In the genomic region with DNA sequence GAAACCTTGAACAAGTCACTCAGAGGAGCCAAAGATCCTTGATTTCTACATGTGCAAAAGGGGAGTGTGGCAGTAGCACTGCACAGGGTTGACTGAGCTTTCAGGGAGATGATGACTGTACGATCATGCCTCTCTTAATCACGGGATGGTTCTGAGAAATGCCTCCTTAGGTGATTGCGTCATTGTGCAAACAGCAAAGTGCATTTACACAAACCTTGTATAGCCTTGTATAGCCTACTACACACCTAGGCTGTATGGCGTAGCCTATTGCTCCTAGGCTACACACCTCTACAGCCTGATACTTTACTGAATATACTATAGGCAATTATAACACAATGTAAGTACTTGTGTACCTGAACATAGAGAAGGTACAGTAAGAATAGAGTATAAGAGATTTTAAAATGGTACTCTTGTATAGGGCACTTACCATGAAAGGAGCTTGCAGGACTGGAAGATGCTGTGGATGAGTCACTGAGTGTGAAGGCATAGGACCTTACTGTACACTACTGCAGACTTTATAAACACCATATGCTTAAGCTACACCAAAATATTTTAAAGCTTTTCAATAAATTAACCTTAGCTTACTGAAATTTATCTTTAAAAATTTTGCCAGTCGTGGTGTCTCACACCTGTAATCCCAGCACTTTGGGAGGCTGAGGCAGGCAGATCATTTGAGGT, we compare ENCODE assay signal across 8 cellular contexts. TPM values are rescaled to one million over a fixed set of nuclear protein-coding genes. Genes with fewer than 3 reads are reported as not detected.
A peak's percentile ranks its signal among the peaks of the same experiment; 100 is the strongest.
DNase-seq lines count a peak whose midpoint lies in the region; ATAC-seq, FAIRE-seq and TF ChIP-seq lines count a peak whose summit lies in the region.
"Not testable (repeated sequence)": the region's sequence is repeated elsewhere in the genome, so short reads cannot be mapped to it uniquely, and the experiment has no call there.

No MANE protein-coding gene starts in this region.

- H3K27me3 Mint-ChIP-seq in endodermal cell (ENCODE audit: insufficient read depth); nephron (ENCODE audit: low read depth): not testable (repeated sequence)

- not testable (repeated sequence) for TF ChIP-seq CTCF in A549 (IDR thresholded peaks at IDR 0.05); RWPE1 (conservative IDR thresholded peaks at IDR 0.05; ENCODE audit: low read depth); endodermal cell (conservative IDR thresholded peaks at IDR 0.05); nephron (IDR thresholded peaks at IDR 0.05; ENCODE audit: unreplicated experiment in 3 of 3)

- not testable (repeated sequence) for H3K27ac Mint-ChIP-seq in endodermal cell
- peak overlapping the region in 1 of 3 experiments; percentile 79 for H3K27ac Mint-ChIP-seq in nephron

- ATAC-seq in A549: not testable (repeated sequence)

- peaks cover 13% of the 10 kb centered on the region; the same call in 2 of the 3 replicates for H3K4me1 ChIP-seq in A549
- not testable (repeated sequence) for H3K4me1 ChIP-seq in endodermal cell (ENCODE audit: control insufficient read depth, insufficient read depth, low read length)

- H3K4me3 ChIP-seq in A549: peak overlapping the region; percentile 99; the same call in 2 of the 3 replicates
- not testable (repeated sequence) for H3K4me3 ChIP-seq in endodermal cell (ENCODE audit: low read length)

- H3K9me3 ChIP-seq in A549; endodermal cell (ENCODE audit: control insufficient read depth, low read length): not testable (repeated sequence)

- 43% methylated on average over 5 of the region's 5 CpGs for WGBS in A549 (ENCODE audit: missing lambda C conversion rate)
- 70 to 96% methylated on average over 1 to 3 of the region's 5 CpGs for WGBS in endodermal cell (ENCODE audit: insufficient coverage in 1 of 2, insufficient read length in 1 of 2), 2 experiments

- H3K27ac ChIP-seq in A549: peak overlapping the region; percentile 98 to 99
- peak overlapping the region; percentile 36; the same call in 1 of the 2 replicates for H3K27ac ChIP-seq in RWPE1
- H3K27ac ChIP-seq in endodermal cell (ENCODE audit: low read depth, low read length): not testable (repeated sequence)

- peak overlapping the region; percentile 78 for H3K4me2 ChIP-seq in A549

- H3K4me1 Mint-ChIP-seq in endodermal cell: not testable (repeated sequence)
- H3K4me1 Mint-ChIP-seq in nephron: peaks cover 11% of the 10 kb centered on the region

- not testable (repeated sequence) for TF ChIP-seq EP300 in A549 (IDR thresholded peaks at IDR 0.05)

- CTCF ChIA-PET in A549 (lab: Yijun Ruan, JAX): interaction anchor here (1.4 to 1.6 kb wide), 2 partner anchors 31 to 91 kb away, joined by 3 to 4 read pairs; partner anchors contain the start of gene CCDC117
- CTCF ChIA-PET in RWPE1 (lab: Yijun Ruan, JAX): interaction anchor here (0.6 kb wide), 1 partner anchor 177 kb away, joined by 3 read pairs; no protein-coding TSS in a partner anchor

- not testable (repeated sequence) for TF ChIP-seq POLR2A in A549 (IDR thresholded peaks at IDR 0.05; ENCODE audit: low read length)

- FAIRE-seq in A549 (lab: Jason Lieb, UNC): not testable (repeated sequence)

- not testable (repeated sequence) for H3K9ac ChIP-seq in endodermal cell (ENCODE audit: extremely low read depth, low read length, poor library complexity, severe bottlenecking)

- H3K4me3 Mint-ChIP-seq in endodermal cell (peak overlapping the region; percentile 78), nephron (peak overlapping the region; percentile 94)

- not testable (repeated sequence) for H3K9me3 Mint-ChIP-seq in endodermal cell, nephron

- POLR2A ChIA-PET in A549 (lab: Yijun Ruan, JAX): interaction anchor here (0.6 to 1.8 kb wide), 3 partner anchors 30 to 118 kb away, joined by 4 to 6 read pairs (median 4); no protein-coding TSS in a partner anchor
- POLR2A ChIA-PET in RWPE1 (lab: Yijun Ruan, JAX; ENCODE audit: low non-redundant PET): not testable (repeated sequence)

- DNase-seq in A549 (ENCODE audit: low read depth in 1 of 2, low spot score in 1 of 2) (peak in 1 of 2 experiments; percentile 63), EH (ENCODE audit: low read depth) (peak; percentile 24), M059J (ENCODE audit: low read depth) (peak; percentile 19), amniotic epithelial cell (ENCODE audit: low read depth) (peak; percentile 82), glomerular visceral epithelial cell (ENCODE audit: extremely low spot score) (peak; percentile 42)
- DNase-seq in RWPE1 (ENCODE audit: low spot score); endodermal cell: not testable (repeated sequence)

- H3K27me3 ChIP-seq in endodermal cell (ENCODE audit: control insufficient read depth, insufficient read depth, low read length, poor library complexity, severe bottlenecking): not testable (repeated sequence)

- H3K36me3 ChIP-seq in endodermal cell (ENCODE audit: control insufficient read depth, insufficient read depth, low read length): not testable (repeated sequence)

- H3K36me3 Mint-ChIP-seq in endodermal cell (ENCODE audit: low read depth); nephron (ENCODE audit: low read depth): not testable (repeated sequence)

- not testable (repeated sequence) for TF ChIP-seq RAD21 in A549 (conservative IDR thresholded peaks at IDR 0.05 in 1 of 2, IDR thresholded peaks at IDR 0.05 in 1 of 2)

TF ChIP-seq in A549, 52 proteins besides CTCF, POLR2A, EP300 and RAD21:
- TF ChIP-seq CEBPB (IDR thresholded peaks at IDR 0.05): peak; percentile 55 to 62; a peak in 3 of 4 replicates
- not testable (repeated sequence) for TF ChIP-seq FOSL2 (IDR thresholded peaks at IDR 0.05)
- peak; percentile 64 for TF ChIP-seq FOSL2 (CRISPR knock-in tag; IDR thresholded peaks at IDR 0.05)

RNA-seq across cellular contexts. Expression of gene TTC28, which starts 1.3 kb away (rescaled TPM):
- polyA plus RNA-seq in A549 (2011; rRNA removed) (3.8 and 5.9 TPM in 2 replicates), A549 (2017; fragmentation: RNase III; extraction: RNeasy Plus Mini Kit Qiagen cat#74134 plus additional on column Dnase treatment) (2.6 to 3.0 TPM (median 2.6 TPM) in 3 replicates)
- 2.4 TPM in 2 replicates for polyA plus RNA-seq in A549 (2012; cell fraction: cytosol; rRNA removed)
- 10.8 and 11.6 TPM in 2 replicates for polyA plus RNA-seq in A549 (2012; cell fraction: nucleus; rRNA removed)
- polyA minus RNA-seq in A549 (2011; rRNA and poly(A)+ RNA removed): 14.7 and 16.2 TPM in 2 replicates
- total RNA-seq in M059J (2014; rRNA removed; shearing (Covaris generic)): 8.7 and 13.9 TPM in 2 replicates
- total RNA-seq in endodermal cell: 10 to 100 TPM; 28.6 to 34.0 TPM
- 25.4 TPM for polyA plus RNA-seq in endodermal cell (2013, experiment 1 of 2)
- 25.8 TPM for polyA plus RNA-seq in endodermal cell (2013, experiment 2 of 2)
